In the genomic region with DNA sequence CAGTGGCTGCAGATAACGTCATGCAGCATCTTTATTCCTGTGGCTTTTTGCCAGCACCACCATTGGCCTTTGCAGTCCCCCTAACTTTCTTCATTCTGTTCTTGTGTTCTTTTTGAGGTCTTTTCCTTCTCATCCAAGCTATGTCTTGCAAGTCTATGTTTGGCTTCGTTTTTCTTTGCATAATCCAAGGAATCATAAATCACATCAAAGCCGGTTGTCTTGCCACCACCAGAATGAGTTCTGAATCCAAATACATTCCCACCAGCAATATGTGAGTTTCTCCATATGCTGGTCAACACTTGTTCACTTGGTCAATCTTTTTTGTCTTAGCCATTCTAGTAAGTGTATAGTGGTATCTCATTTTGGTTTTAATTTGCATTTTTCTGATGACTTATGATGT, we compare ENCODE assay signal across 35 cellular contexts.
"Had no signal": no experiment of that assay in that cellular context is flagged by ENCODE, and none has a peak within 500 bp of the region (broad histone marks: within the 10 kb centered on the region; RNA-seq: fewer than 3 reads in every experiment).

No MANE protein-coding gene starts in this region.

- H3K36me3 ChIP-seq: MG63 had no signal

- DNase-seq: Karpas-422, Kasumi-1, MG63, MM.1S, MV-4-11, NCI-H1048, NCI-H1092, NCI-H1092 treated with DMSO at 0.1 percent for 48 hours, NCI-H1105, NCI-H1105 treated with DMSO at 0.1 percent for 48 hours, NCI-H1417, NCI-H1417 treated with DMSO at 0.1 percent for 48 hours, NCI-H1436, NCI-H1436 treated with DMSO at 0.1 percent for 48 hours, NCI-H146, NCI-H1694, NCI-H1694 treated with DMSO at 0.1 percent for 48 hours, NCI-H187, NCI-H187 treated with DMSO at 0.1 percent for 48 hours, NCI-H1930, NCI-H2029, NCI-H2029 treated with DMSO at 0.1 percent for 48 hours, NCI-H2081, NCI-H2081 treated with DMSO at 0.1 percent for 48 hours, NCI-H2107, NCI-H2171, NCI-H2171 treated with DMSO at 0.1 percent for 48 hours, NCI-H2227 treated with DMSO at 0.1 percent for 48 hours, NCI-H226, NCI-H345, NCI-H446, NCI-H446 treated with DMSO at 0.1 percent for 48 hours, NCI-H510A, NCI-H510A treated with DMSO at 0.1 percent for 48 hours, NCI-H524 had no signal

- H3K27me3 ChIP-seq: MG63 had no signal

- H3K4me3 ChIP-seq: MG63 had no signal
